ENCODE assay signal across 8 cellular contexts in the genomic region with DNA sequence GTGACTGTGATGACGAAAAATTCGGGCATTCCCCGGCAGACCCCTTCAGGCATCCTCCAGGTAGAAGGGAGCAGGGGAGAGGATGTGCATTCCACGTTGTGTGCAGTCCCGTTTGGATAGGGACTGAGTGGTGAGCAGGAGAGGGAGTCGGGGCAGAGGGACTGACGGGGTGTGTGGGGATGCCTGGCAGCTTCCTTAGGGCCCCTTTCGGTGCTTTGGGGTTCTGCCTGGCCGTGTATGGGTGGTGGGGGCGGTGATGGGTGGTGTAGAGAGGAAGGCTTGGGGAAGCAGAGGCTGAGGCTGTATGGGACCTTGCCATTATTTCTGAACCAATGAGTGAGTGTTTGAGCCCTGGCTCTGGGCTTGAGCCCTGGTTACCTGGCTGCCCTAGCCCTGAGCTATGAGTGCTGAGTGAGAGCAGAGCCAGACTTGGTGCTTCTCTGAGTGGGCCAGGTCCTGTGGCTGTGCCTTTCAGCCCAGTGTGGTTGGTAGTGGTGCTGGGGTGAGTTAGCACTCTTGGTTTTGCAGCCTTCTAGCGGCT. TPM values are rescaled to one million over a fixed set of nuclear protein-coding genes. Genes with fewer than 3 reads are reported as not detected.
DNase-seq lines count a peak whose midpoint lies in the region; ATAC-seq, FAIRE-seq and TF ChIP-seq lines count a peak whose summit lies in the region.

No MANE protein-coding gene starts in this region.

- peak overlapping the region; percentile 9 for H3K27ac Mint-ChIP-seq in endothelial cell (ENCODE audit: unreplicated experiment)

- FAIRE-seq in pancreas (lab: Jason Lieb, UNC): no peak

- intact Hi-C loops in pancreas (cut with DNase I): no loop called here

- H3K4me1 Mint-ChIP-seq in endothelial cell (ENCODE audit: unreplicated experiment): peaks cover 14% of the 10 kb centered on the region

- peak; percentile 8 for ATAC-seq in SK-N-SH treated with all-trans-retinoic acid at 6 μM for 48 hours
- ATAC-seq in pancreas: no peak
- ATAC-seq in HG03460 (IDR thresholded peaks at IDR 0.05; ENCODE audit: unreplicated experiment): no peak

- H3K27ac ChIP-seq in pancreas: peak overlapping the region in 2 of 4 donors; percentile 17 to 89

- H3K9me3 ChIP-seq in pancreas: no peaks in the 10 kb centered on the region

- TF ChIP-seq CTCF in endothelial cell (IDR thresholded peaks at IDR 0.05; ENCODE audit: unreplicated experiment) (no peak), pancreas (IDR thresholded peaks at IDR 0.05) (no peak)

- H3K27me3 Mint-ChIP-seq in endothelial cell (ENCODE audit: unreplicated experiment): peaks cover 9% of the 10 kb centered on the region

- peaks cover 0 to 10% (median 0%) of the 10 kb centered on the region in 3 donors for H3K4me1 ChIP-seq in pancreas

- DNase-seq in NCI-H748 (lab: John Stamatoyannopoulos, UW; ENCODE audit: unreplicated experiment): peak; percentile 29
- DNase-seq in NCI-H748 treated with DMSO at 0.1 percent for 48 hours (lab: John Stamatoyannopoulos, UW): no peak
- DNase-seq in endothelial cell (ENCODE audit: low spot score): no peak
- DNase-seq in pancreas: peak in 2 of 6 donors; percentile 16
- DNase-seq in kidney glomerular epithelial cell (lab: John Stamatoyannopoulos, UW): no peak
- no peak for DNase-seq in NCI-H146 (lab: John Stamatoyannopoulos, UW)

- H3K27me3 ChIP-seq in pancreas: no peaks in the 10 kb centered on the region

- H3K4me3 ChIP-seq in pancreas: peak overlapping the region; percentile 63 to 87 (median 72)

- H3K9me3 Mint-ChIP-seq in endothelial cell (ENCODE audit: unreplicated experiment): no peaks in the 10 kb centered on the region

- peak overlapping the region; percentile 97 for H3K4me3 Mint-ChIP-seq in endothelial cell (ENCODE audit: unreplicated experiment)

- peaks cover 0 to 25% (median 13%) of the 10 kb centered on the region in 3 donors for H3K36me3 ChIP-seq in pancreas

- H3K36me3 Mint-ChIP-seq in endothelial cell (ENCODE audit: low read depth, unreplicated experiment): peaks cover 8% of the 10 kb centered on the region

- 20 to 26% methylated on average over 11 of the region's 11 CpGs for WGBS in pancreas, 2 donors

TF ChIP-seq in SK-N-SH treated with all-trans-retinoic acid at 6 μM for 48 hours, 23 proteins besides CTCF, POLR2A, EP300 and RAD21:
- TF ChIP-seq ISL1 (CRISPR knock-in tag; IDR thresholded peaks at IDR 0.05) (no peak), ZNF565 (CRISPR knock-in tag; conservative IDR thresholded peaks at IDR 0.05; ENCODE audit: low read depth) (no peak), PPARA (CRISPR knock-in tag; IDR thresholded peaks at IDR 0.05; ENCODE audit: borderline replicate concordance) (no peak), PATZ1 (CRISPR knock-in tag; IDR thresholded peaks at IDR 0.05; ENCODE audit: borderline replicate concordance) (no peak), ZFP30 (CRISPR knock-in tag; IDR thresholded peaks at IDR 0.05) (no peak), TCF4 (CRISPR knock-in tag; IDR thresholded peaks at IDR 0.05; ENCODE audit: borderline replicate concordance) (no peak), ZFP3 (CRISPR knock-in tag; IDR thresholded peaks at IDR 0.05) (no peak), TSHZ2 (CRISPR knock-in tag; IDR thresholded peaks at IDR 0.05) (no peak), CSDC2 (CRISPR knock-in tag; IDR thresholded peaks at IDR 0.05) (no peak), SNAI2 (CRISPR knock-in tag; IDR thresholded peaks at IDR 0.05) (no peak)

RNA-seq across cellular contexts. Expression of gene INPPL1, which starts 0.9 kb away (rescaled TPM):
- total RNA-seq in endothelial cell (ENCODE audit: unreplicated experiment) (168 TPM), pancreas (10 to 100 TPM; 46.3 to 94.7 (median 56.8) TPM)
- 100 to 1,000 TPM in 1 of 2 donors, 10 to 100 TPM in 1; 78.4 to 131 TPM for polyA plus RNA-seq in pancreas

RNA-seq across cellular contexts. Expression of gene FOLR2, which starts 8.9 kb away (rescaled TPM):
- total RNA-seq in endothelial cell (ENCODE audit: unreplicated experiment) (not detected), pancreas (1 to 10 TPM in 4 of 6 donors, under 1 TPM in 2; 0.51 to 9.2 (median 4.7) TPM)
- polyA plus RNA-seq in pancreas: 1 to 10 TPM; 1.3 to 2.4 TPM

RNA-seq across cellular contexts. Expression of gene PHOX2A, which starts 18.5 kb away (rescaled TPM):
- total RNA-seq in endothelial cell (ENCODE audit: unreplicated experiment): not detected
- under 1 TPM in 1 of 6 donors, not detected in 5; 0.35 TPM for total RNA-seq in pancreas
- under 1 TPM in 1 of 2 donors, not detected in 1; 0.61 TPM for polyA plus RNA-seq in pancreas

RNA-seq across cellular contexts. Expression of gene FOLR1, which starts 33.5 kb away (rescaled TPM):
- total RNA-seq in endothelial cell (ENCODE audit: unreplicated experiment): not detected
- 1 to 10 TPM; 1.2 to 6.2 (median 4.5) TPM for total RNA-seq in pancreas
- 1 to 10 TPM; 2.4 to 8.3 TPM for polyA plus RNA-seq in pancreas
